ENCODE assay signal across 9 cellular contexts in genomic region chr7:64307254-64308018, GRCh38. TPM values are rescaled to one million over a fixed set of nuclear protein-coding genes. Genes with fewer than 3 reads are reported as not detected.
A peak's percentile ranks its signal among the peaks of the same experiment; 100 is the strongest.
DNase-seq lines count a peak whose midpoint lies in the region; ATAC-seq lines count a peak whose summit lies in the region.
"Had no signal": no experiment of that assay in that cellular context is flagged by ENCODE, and none has a peak within 500 bp of the region (broad histone marks: within the 10 kb centered on the region; RNA-seq: fewer than 3 reads in every experiment).

No MANE protein-coding gene starts in this region.

- peaks cover 6% of the 10 kb centered on the region for H3K36me3 Mint-ChIP-seq in dendritic cell treated with granulocyte-macrophage colony-stimulating factor and Interleukin-4, amounts not matched to agents 40 ng/mL and 50 ng/mL, for 4 days (ENCODE audit: low read depth)

- H3K23ac ChIP-seq in mesenchymal stem cell (ENCODE audit: low read length in 2 of 2), result no peak overlapping the region

- ATAC-seq in HG03025 (IDR thresholded peaks at IDR 0.05; ENCODE audit: low FRiP score, unreplicated experiment), result peak; percentile 99
- ATAC-seq: A549 had no signal

- WGBS in mesenchymal stem cell, result 86% methylated on average over 33 of the region's 33 CpGs

- H3K4me1 Mint-ChIP-seq in dendritic cell treated with granulocyte-macrophage colony-stimulating factor and Interleukin-4, amounts not matched to agents 40 ng/mL and 50 ng/mL, for 4 days (ENCODE audit: low read depth), result peaks cover 17% of the 10 kb centered on the region

- no peak overlapping the region for H3K27ac ChIP-seq in mesenchymal stem cell (ENCODE audit: low read length, poor library complexity, severe bottlenecking)
- H3K27ac ChIP-seq: A549 had no signal

- no peak overlapping the region for H2BK15ac ChIP-seq in mesenchymal stem cell (ENCODE audit: low read depth, poor library complexity, severe bottlenecking)

- peak overlapping the region; percentile 99 for H3K4me3 Mint-ChIP-seq in dendritic cell treated with granulocyte-macrophage colony-stimulating factor and Interleukin-4, amounts not matched to agents 40 ng/mL and 50 ng/mL, for 4 days

- no peak overlapping the region for H3K4ac ChIP-seq in mesenchymal stem cell (ENCODE audit: low read depth in 1 of 2, low read length in 2 of 2)

- intact Hi-C loops in dendritic cell treated with granulocyte-macrophage colony-stimulating factor and Interleukin-4, amounts not matched to agents 40 ng/mL and 50 ng/mL, for 4 days (cut with micrococcal nuclease), result loop anchor here (5.0 kb wide), 2 partner anchors 255 to 380 kb away; partner anchors contain the start of gene ZNF680

- no peak overlapping the region for H2BK5ac ChIP-seq in mesenchymal stem cell (ENCODE audit: low read depth, low read length, poor library complexity, severe bottlenecking)

- H3K4me3 ChIP-seq in mesenchymal stem cell (ENCODE audit: insufficient read depth in 1 of 2, low read depth in 1 of 2, low read length in 2 of 2), result peak overlapping the region in 1 of 2 experiments; percentile 83
- H3K4me3 ChIP-seq: A549 had no signal

- no peak overlapping the region for H2AK5ac ChIP-seq in mesenchymal stem cell (ENCODE audit: low read length, severe bottlenecking)

- H3K36me3 ChIP-seq in mesenchymal stem cell (ENCODE audit: control insufficient read depth in 1 of 2, insufficient read depth in 2 of 2, low read depth in 1 of 2, low read length in 2 of 2), result no peaks in the 10 kb centered on the region

- no peaks in the 10 kb centered on the region for H3K79me1 ChIP-seq in mesenchymal stem cell (replicated peaks; ENCODE audit: low read length, poor library complexity, severe bottlenecking)

- no peak overlapping the region for H4K91ac ChIP-seq in mesenchymal stem cell (ENCODE audit: low read length)

- peak overlapping the region; percentile 89 for H3K9ac ChIP-seq in mesenchymal stem cell (ENCODE audit: low read length)

- no peak overlapping the region for H3K4me2 ChIP-seq in mesenchymal stem cell (ENCODE audit: low read length, poor library complexity, severe bottlenecking)
- H3K4me2 ChIP-seq: A549 had no signal

- H3K27me3 Mint-ChIP-seq in dendritic cell treated with granulocyte-macrophage colony-stimulating factor and Interleukin-4, amounts not matched to agents 40 ng/mL and 50 ng/mL, for 4 days, result no peaks in the 10 kb centered on the region

- no peaks in the 10 kb centered on the region for H3K4me1 ChIP-seq in mesenchymal stem cell (ENCODE audit: control insufficient read depth, insufficient read depth, low read depth, low read length)
- H3K4me1 ChIP-seq: A549 had no signal

- no peaks in the 10 kb centered on the region for H3K27me3 ChIP-seq in mesenchymal stem cell (ENCODE audit: control insufficient read depth in 1 of 2, insufficient read depth in 1 of 2, low read length in 2 of 2)

- H3K9me3 Mint-ChIP-seq in dendritic cell treated with granulocyte-macrophage colony-stimulating factor and Interleukin-4, amounts not matched to agents 40 ng/mL and 50 ng/mL, for 4 days, result peaks cover 3% of the 10 kb centered on the region

- H3K18ac ChIP-seq in mesenchymal stem cell (ENCODE audit: low read depth in 1 of 2, low read length in 2 of 2), result no peak overlapping the region

- peak; percentile 9 for DNase-seq in NCI-H748 (lab: John Stamatoyannopoulos, UW; ENCODE audit: unreplicated experiment)
- DNase-seq in NCI-H748 treated with DMSO at 0.1 percent for 48 hours (lab: John Stamatoyannopoulos, UW), result no peak
- peak; percentile 98 for DNase-seq in NCI-H2171 treated with DMSO at 0.1 percent for 48 hours (lab: John Stamatoyannopoulos, UW)
- DNase-seq in activated CD4-positive, alpha-beta T cell treated with anti-CD3 and anti-CD28 coated beads, Interleukin-2, amount 50 U/mL, for 1 hour, result peak; percentile 93
- DNase-seq in mesenchymal stem cell, result no peak
- DNase-seq in stimulated activated CD8-positive, alpha-beta memory T cell treated with anti-CD3 and anti-CD28 coated beads, Interleukin-2, amount 100 ng/mL, for 48 hours (ENCODE audit: low read depth in 2 of 2), result peak; percentile 79 to 84

- no peak overlapping the region for H2AFZ ChIP-seq in mesenchymal stem cell (ENCODE audit: low read depth, low read length)

- no peak overlapping the region for H3K14ac ChIP-seq in mesenchymal stem cell (ENCODE audit: low read length in 2 of 2)

- peak overlapping the region; percentile 95 for H3K27ac Mint-ChIP-seq in dendritic cell treated with granulocyte-macrophage colony-stimulating factor and Interleukin-4, amounts not matched to agents 40 ng/mL and 50 ng/mL, for 4 days

- H2BK12ac ChIP-seq in mesenchymal stem cell (ENCODE audit: low read length in 2 of 2), result no peak overlapping the region

- H4K8ac ChIP-seq in mesenchymal stem cell (ENCODE audit: low read length), result no peak overlapping the region

- H2BK120ac ChIP-seq in mesenchymal stem cell (ENCODE audit: low read depth, low read length), result no peak overlapping the region

- H3K9me3 ChIP-seq in mesenchymal stem cell (ENCODE audit: control insufficient read depth, low read length), result no peaks in the 10 kb centered on the region

RNA-seq across cellular contexts. Expression of gene ZNF736, which starts 6.3 kb away (rescaled TPM):
- polyA plus RNA-seq in mesenchymal stem cell (2013, experiment 1 of 2), result not detected
- polyA plus RNA-seq in mesenchymal stem cell (2013, experiment 2 of 2), result not detected

Comparison
In these comparisons a context has a peak if more than half of its experiments do, and no peak if none do; other contexts are left out.
1. DNase-seq: peak in NCI-H748 (single experiment), NCI-H2171 treated with DMSO at 0.1 percent for 48 hours (single experiment), activated CD4-positive, alpha-beta T cell treated with anti-CD3 and anti-CD28 coated beads, Interleukin-2, amount 50 U/mL, for 1 hour (single experiment) and stimulated activated CD8-positive, alpha-beta memory T cell treated with anti-CD3 and anti-CD28 coated beads, Interleukin-2, amount 100 ng/mL, for 48 hours (2 of 2); none in NCI-H748 treated with DMSO at 0.1 percent for 48 hours (single experiment) and mesenchymal stem cell (single experiment).